25 cellular contexts compared by ENCODE assay signal in the genomic region with DNA sequence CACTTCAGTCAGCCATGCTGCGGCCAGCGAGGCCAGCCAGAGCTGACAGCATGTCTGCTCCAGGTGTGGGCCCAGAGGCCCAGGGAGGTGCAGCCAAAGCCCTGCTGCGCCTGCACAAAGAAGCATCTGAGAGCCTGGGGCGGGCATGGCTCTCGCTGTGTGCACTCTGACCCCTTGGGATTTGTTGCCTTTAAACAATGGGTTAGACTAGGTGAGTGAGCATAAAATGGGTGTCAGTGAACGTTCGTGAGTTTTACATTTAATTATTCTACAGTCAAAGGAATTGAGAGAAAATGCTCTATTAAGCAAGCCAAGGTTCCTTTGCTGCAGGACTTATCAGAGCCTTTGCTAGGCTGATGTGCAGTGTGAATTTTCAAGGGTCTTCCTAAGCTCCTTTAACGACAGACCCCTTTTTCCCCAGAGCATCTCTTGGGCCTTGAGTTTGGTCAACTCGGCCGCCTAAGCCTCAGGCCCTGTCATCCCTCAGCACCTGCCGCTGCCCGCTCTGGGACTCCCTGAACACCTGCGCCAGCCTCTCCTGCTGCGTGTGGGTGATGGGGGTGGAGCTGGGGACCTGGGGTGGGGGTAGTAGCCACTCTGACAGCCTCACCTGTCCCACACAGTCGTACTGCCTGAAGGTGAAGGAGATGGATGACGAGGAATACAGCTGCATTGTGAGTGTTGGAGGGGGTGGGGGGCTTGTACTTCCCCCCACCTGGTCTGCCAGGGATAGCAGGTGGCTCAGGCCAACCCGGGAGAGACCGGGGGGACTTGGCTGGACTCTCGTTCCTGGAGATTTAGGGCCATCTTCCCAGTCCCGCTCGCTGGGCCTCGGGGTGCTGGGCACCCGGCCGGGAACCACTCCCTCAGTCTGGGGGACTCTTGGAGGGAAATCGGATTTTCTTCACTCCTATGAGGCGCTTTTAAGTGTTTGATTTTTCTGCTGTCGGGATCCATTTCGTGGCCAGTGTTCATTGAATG. TPM values are rescaled to one million over a fixed set of nuclear protein-coding genes. Genes with fewer than 3 reads are reported as not detected.
DNase-seq lines count a peak whose midpoint lies in the region; ATAC-seq and TF ChIP-seq lines count a peak whose summit lies in the region.
"Had no signal": no experiment of that assay in that cellular context is flagged by ENCODE, and none has a peak within 500 bp of the region (broad histone marks: within the 10 kb centered on the region; RNA-seq: fewer than 3 reads in every experiment).

No MANE protein-coding gene starts in this region.

- H3K9ac ChIP-seq in neuronal stem cell (ENCODE audit: low read depth, low read length, poor library complexity): no peak overlapping the region

- no CpG with 5 or more reads among the region's 28 CpGs for WGBS in neuronal stem cell (ENCODE audit: extremely low coverage in 2 of 2, insufficient read length in 2 of 2, insufficient replicate concordance in 1 of 2), 2 donors

- H3K36me3 ChIP-seq in H7 (replicated peaks; ENCODE audit: control insufficient read depth, insufficient read depth, low read length) (peaks cover 13% of the 10 kb centered on the region), neuronal stem cell (replicated peaks in 1 of 2; ENCODE audit: control insufficient read depth in 2 of 2, insufficient read depth in 2 of 2, low read length in 2 of 2) (peaks cover 11 to 33% of the 10 kb centered on the region in 2 donors)
- H3K36me3 ChIP-seq: BE2C had no signal

- H3K9me3 ChIP-seq in neuronal stem cell (replicated peaks in 1 of 2; ENCODE audit: control insufficient read depth in 2 of 2, insufficient read depth in 1 of 2, low read depth in 1 of 2, low read length in 2 of 2): no peaks in the 10 kb centered on the region
- H3K9me3 ChIP-seq: BE2C, HAP-1 had no signal

- ATAC-seq in GM18505 (IDR thresholded peaks at IDR 0.05; ENCODE audit: unreplicated experiment): no peak
- ATAC-seq in activated CD8-positive, alpha-beta T cell treated with anti-CD3 and anti-CD28 coated beads, Interleukin-2, amount 10 ng/mL, durations not matched to agents 7 days and 5 days: no peak
- ATAC-seq: Panc1 had no signal

- H3K4me2 ChIP-seq in neuronal stem cell (ENCODE audit: insufficient read depth, low read length, poor library complexity, severe bottlenecking): no peak overlapping the region
- H3K4me2 ChIP-seq: GM23338 had no signal

- no peak overlapping the region for H3K4me3 Mint-ChIP-seq in activated T-helper 2 cell treated with anti-CD3 and anti-CD28 coated beads, Interferon-gamma antibody, Interleukin-2, Interleukin-4, amounts not matched to agents 10 μg/mL and 5 μg/mL and 100 μg/mL, durations not matched to agents 14 hours and 24 hours and 36 hours (ENCODE audit: low read depth)
- no peak overlapping the region for H3K4me3 Mint-ChIP-seq in activated CD8-positive, alpha-beta T cell treated with anti-CD3 and anti-CD28 coated beads, Interleukin-2, amount 10 ng/mL, durations not matched to agents 7 days and 5 days
- H3K4me3 Mint-ChIP-seq: CD4-positive, CD25-positive, alpha-beta regulatory T cell; GM23338; IgD-negative memory B cell had no signal

- no peaks in the 10 kb centered on the region for H3K79me1 ChIP-seq in neuronal stem cell (ENCODE audit: low read depth, low read length)

- no peak overlapping the region for H2AFZ ChIP-seq in neuronal stem cell (ENCODE audit: low read length)
- H2AFZ ChIP-seq: GM23338 had no signal

- H2AK5ac ChIP-seq in neuronal stem cell (ENCODE audit: low read depth, low read length): no peak overlapping the region

- no peak for TF ChIP-seq CTCF in dorsolateral prefrontal cortex (IDR thresholded peaks at IDR 0.05 in 54 of 56, conservative IDR thresholded peaks at IDR 0.05 in 2 of 56; ENCODE audit: low read depth in 1 of 56, partially characterized antibody in 56 of 56)

- H2BK5ac ChIP-seq in neuronal stem cell (ENCODE audit: low read length): no peak overlapping the region

- H3K23ac ChIP-seq in neuronal stem cell (ENCODE audit: low read depth, low read length, poor library complexity): no peak overlapping the region

- H3K9me3 Mint-ChIP-seq in activated T-helper 2 cell treated with anti-CD3 and anti-CD28 coated beads, Interferon-gamma antibody, Interleukin-2, Interleukin-4, amounts not matched to agents 10 μg/mL and 5 μg/mL and 100 μg/mL, durations not matched to agents 14 hours and 24 hours and 36 hours: no peaks in the 10 kb centered on the region
- no peaks in the 10 kb centered on the region for H3K9me3 Mint-ChIP-seq in activated CD8-positive, alpha-beta T cell treated with anti-CD3 and anti-CD28 coated beads, Interleukin-2, amount 10 ng/mL, durations not matched to agents 7 days and 5 days (ENCODE audit: insufficient read depth)
- H3K9me3 Mint-ChIP-seq: GM23338, IgD-negative memory B cell had no signal

- no peak overlapping the region for H2BK15ac ChIP-seq in neuronal stem cell (ENCODE audit: low read length)

- H3K36me3 Mint-ChIP-seq in activated T-helper 2 cell treated with anti-CD3 and anti-CD28 coated beads, Interferon-gamma antibody, Interleukin-2, Interleukin-4, amounts not matched to agents 10 μg/mL and 5 μg/mL and 100 μg/mL, durations not matched to agents 14 hours and 24 hours and 36 hours (ENCODE audit: low read depth): no peaks in the 10 kb centered on the region
- peaks cover 2% of the 10 kb centered on the region for H3K36me3 Mint-ChIP-seq in activated CD8-positive, alpha-beta T cell treated with anti-CD3 and anti-CD28 coated beads, Interleukin-2, amount 10 ng/mL, durations not matched to agents 7 days and 5 days (ENCODE audit: low read depth)

- H3K14ac ChIP-seq in neuronal stem cell (ENCODE audit: low read length): no peak overlapping the region

- intact Hi-C loops in dorsolateral prefrontal cortex (cut with DNase I): loop anchor here (5.0 to 10.0 kb wide), 3 partner anchors 151 to 281 kb away; no protein-coding TSS in a partner anchor
- intact Hi-C loops in activated T-helper 2 cell treated with anti-CD3 and anti-CD28 coated beads, Interferon-gamma antibody, Interleukin-2, Interleukin-4, amounts not matched to agents 10 μg/mL and 5 μg/mL and 100 μg/mL, durations not matched to agents 14 hours and 24 hours and 36 hours (cut with micrococcal nuclease): no loop called here

- H3K4me1 Mint-ChIP-seq in activated T-helper 2 cell treated with anti-CD3 and anti-CD28 coated beads, Interferon-gamma antibody, Interleukin-2, Interleukin-4, amounts not matched to agents 10 μg/mL and 5 μg/mL and 100 μg/mL, durations not matched to agents 14 hours and 24 hours and 36 hours (ENCODE audit: low read depth): no peaks in the 10 kb centered on the region
- no peaks in the 10 kb centered on the region for H3K4me1 Mint-ChIP-seq in activated CD8-positive, alpha-beta T cell treated with anti-CD3 and anti-CD28 coated beads, Interleukin-2, amount 10 ng/mL, durations not matched to agents 7 days and 5 days (ENCODE audit: low read depth)
- H3K4me1 Mint-ChIP-seq: IgD-negative memory B cell had no signal

- H3K27ac Mint-ChIP-seq in activated T-helper 2 cell treated with anti-CD3 and anti-CD28 coated beads, Interferon-gamma antibody, Interleukin-2, Interleukin-4, amounts not matched to agents 10 μg/mL and 5 μg/mL and 100 μg/mL, durations not matched to agents 14 hours and 24 hours and 36 hours: no peak overlapping the region
- no peak overlapping the region for H3K27ac Mint-ChIP-seq in activated CD8-positive, alpha-beta T cell treated with anti-CD3 and anti-CD28 coated beads, Interleukin-2, amount 10 ng/mL, durations not matched to agents 7 days and 5 days
- H3K27ac Mint-ChIP-seq: CD4-positive, CD25-positive, alpha-beta regulatory T cell; GM23338; IgD-negative memory B cell had no signal

- H3K27ac ChIP-seq in dorsolateral prefrontal cortex (peak overlapping the region in 56 of 59 donors; percentile 29 to 100 (median 97)), neuronal stem cell (replicated peaks; ENCODE audit: low read length) (no peak overlapping the region)
- H3K27ac ChIP-seq: 22Rv1, SK-N-MC had no signal

- H2BK12ac ChIP-seq in neuronal stem cell (ENCODE audit: low read length): no peak overlapping the region

- POLR2A ChIA-PET in activated CD8-positive, alpha-beta T cell treated with anti-CD3 and anti-CD28 coated beads, Interleukin-2, amount 10 ng/mL, durations not matched to agents 7 days and 5 days (lab: Charles Lee): no interaction called here

- CTCF ChIA-PET in activated CD8-positive, alpha-beta T cell treated with anti-CD3 and anti-CD28 coated beads, Interleukin-2, amount 10 ng/mL, durations not matched to agents 7 days and 5 days (lab: Charles Lee): no interaction called here

- H4K91ac ChIP-seq in neuronal stem cell (ENCODE audit: low read depth, low read length, poor library complexity): no peak overlapping the region

- peaks cover 10 to 22% of the 10 kb centered on the region in 2 donors for H3K4me1 ChIP-seq in neuronal stem cell (ENCODE audit: control insufficient read depth in 2 of 2, insufficient read depth in 1 of 2, low read depth in 1 of 2, low read length in 2 of 2)
- H3K4me1 ChIP-seq: BE2C, HAP-1 had no signal

- H3K27me3 Mint-ChIP-seq in activated T-helper 2 cell treated with anti-CD3 and anti-CD28 coated beads, Interferon-gamma antibody, Interleukin-2, Interleukin-4, amounts not matched to agents 10 μg/mL and 5 μg/mL and 100 μg/mL, durations not matched to agents 14 hours and 24 hours and 36 hours (ENCODE audit: low read depth): no peaks in the 10 kb centered on the region
- no peaks in the 10 kb centered on the region for H3K27me3 Mint-ChIP-seq in activated CD8-positive, alpha-beta T cell treated with anti-CD3 and anti-CD28 coated beads, Interleukin-2, amount 10 ng/mL, durations not matched to agents 7 days and 5 days (ENCODE audit: low read depth)
- H3K27me3 Mint-ChIP-seq: CD4-positive, CD25-positive, alpha-beta regulatory T cell; IgD-negative memory B cell had no signal

- no peak overlapping the region for H4K8ac ChIP-seq in neuronal stem cell (ENCODE audit: low read depth, low read length)

- peak overlapping the region; percentile 31 for H3K18ac ChIP-seq in neuronal stem cell (ENCODE audit: low read length)

- no peaks in the 10 kb centered on the region for H3K27me3 ChIP-seq in H7 (ENCODE audit: control insufficient read depth, insufficient read depth, low read length)
- H3K27me3 ChIP-seq in dorsolateral prefrontal cortex: no peaks in the 10 kb centered on the region
- H3K27me3 ChIP-seq in neuronal stem cell (ENCODE audit: control insufficient read depth in 3 of 3, insufficient read depth in 3 of 3, low read depth in 1 of 3, low read length in 3 of 3): no peaks in the 10 kb centered on the region
- H3K27me3 ChIP-seq: BE2C had no signal

- TF ChIP-seq POLR2A in GM18505 (IDR thresholded peaks at IDR 0.05; ENCODE audit: borderline replicate concordance, extremely low read depth, insufficient read depth, insufficient read length): no peak

- no peak overlapping the region for H2BK120ac ChIP-seq in neuronal stem cell (ENCODE audit: low read depth, low read length)

- H3K4me3 ChIP-seq in H7 (ENCODE audit: insufficient read depth, low read depth, low read length) (no peak overlapping the region), dorsolateral prefrontal cortex (no peak overlapping the region), neuronal stem cell (ENCODE audit: low read length in 2 of 2) (no peak overlapping the region)
- H3K4me3 ChIP-seq: GM23338, HAP-1, SK-N-MC had no signal

- H3K4ac ChIP-seq in neuronal stem cell (ENCODE audit: low read length): no peak overlapping the region

- DNase-seq in NCI-H1417 (lab: John Stamatoyannopoulos, UW): peak in 2 of 3 experiments; percentile 1 to 58
- DNase-seq in NCI-H1417 treated with DMSO at 0.1 percent for 48 hours (lab: John Stamatoyannopoulos, UW): no peak
- peak; percentile 40 for DNase-seq in H7
- no peak for DNase-seq in dorsolateral prefrontal cortex
- no peak for DNase-seq in neuronal stem cell (ENCODE audit: low spot score)
- DNase-seq in activated T-helper 2 cell treated with anti-CD3 and anti-CD28 coated beads, Interferon-gamma antibody, Interleukin-2, Interleukin-4, amounts not matched to agents 10 μg/mL and 5 μg/mL and 100 μg/mL, durations not matched to agents 14 hours and 24 hours and 36 hours (ENCODE audit: low spot score): no peak
- DNase-seq in activated CD8-positive, alpha-beta T cell treated with anti-CD3 and anti-CD28 coated beads, Interleukin-2, amount 10 ng/mL, durations not matched to agents 7 days and 5 days: no peak
- DNase-seq: ACHN; BE2C; CD4-positive, CD25-positive, alpha-beta regulatory T cell; NCI-H1092; NCI-H1436 treated with DMSO at 0.1 percent for 48 hours; NCI-H187 treated with DMSO at 0.1 percent for 48 hours; NCI-H2227 treated with DMSO at 0.1 percent for 48 hours; NCI-H69; SIG-M5 had no signal

RNA-seq across cellular contexts. Expression of gene SLC16A8, which starts 10.5 kb away (rescaled TPM):
- total RNA-seq in H7 (2014; rRNA removed; shearing (Covaris generic)): not detected in 2 replicates
- 1 to 10 TPM in 92 of 120 experiments, under 1 TPM in 20, not detected in 8; 0.35 to 9.3 (median 1.9) TPM for total RNA-seq in dorsolateral prefrontal cortex
- 1.3 TPM for polyA plus RNA-seq in neuronal stem cell (2013, experiment 1 of 2)
- 0.91 TPM for polyA plus RNA-seq in neuronal stem cell (2013, experiment 2 of 2)
- not detected in 2 replicates for total RNA-seq in activated T-helper 2 cell treated with anti-CD3 and anti-CD28 coated beads, Interferon-gamma antibody, Interleukin-2, Interleukin-4, amounts not matched to agents 10 μg/mL and 5 μg/mL and 100 μg/mL, durations not matched to agents 14 hours and 24 hours and 36 hours
- not detected for total RNA-seq in activated CD8-positive, alpha-beta T cell treated with anti-CD3 and anti-CD28 coated beads, Interleukin-2, amount 10 ng/mL, durations not matched to agents 7 days and 5 days
- total RNA-seq: CD4-positive, CD25-positive, alpha-beta regulatory T cell; NCI-H460; OCI-LY7 had no signal
- polyA plus RNA-seq: CD4-positive, CD25-positive, alpha-beta regulatory T cell; IgD-negative memory B cell had no signal

RNA-seq across cellular contexts. Expression of gene PICK1, which starts 16.2 kb away (rescaled TPM):
- 19.4 and 20.3 TPM in 2 replicates for total RNA-seq in H7 (2014; rRNA removed; shearing (Covaris generic))
- 100 to 1,000 TPM in 12 of 120 experiments, 10 to 100 TPM in 108; 45.5 to 186 (median 75.9) TPM for total RNA-seq in dorsolateral prefrontal cortex
- 8.4 TPM for polyA plus RNA-seq in neuronal stem cell (2013, experiment 1 of 2)
- 8.2 TPM for polyA plus RNA-seq in neuronal stem cell (2013, experiment 2 of 2)
- 9.1 and 9.5 TPM in 2 replicates for total RNA-seq in activated T-helper 2 cell treated with anti-CD3 and anti-CD28 coated beads, Interferon-gamma antibody, Interleukin-2, Interleukin-4, amounts not matched to agents 10 μg/mL and 5 μg/mL and 100 μg/mL, durations not matched to agents 14 hours and 24 hours and 36 hours
- 10 to 100 TPM; 12.7 to 14.0 TPM for total RNA-seq in activated CD8-positive, alpha-beta T cell treated with anti-CD3 and anti-CD28 coated beads, Interleukin-2, amount 10 ng/mL, durations not matched to agents 7 days and 5 days

RNA-seq across cellular contexts. Expression of gene BAIAP2L2, which starts 37.0 kb away (rescaled TPM):
- total RNA-seq in H7 (2014; rRNA removed; shearing (Covaris generic)): 1.0 and 2.7 TPM in 2 replicates
- total RNA-seq in dorsolateral prefrontal cortex: 10 to 100 TPM in 10 of 120 experiments, 1 to 10 TPM in 110; 2.2 to 14.9 (median 6.0) TPM
- polyA plus RNA-seq in neuronal stem cell (2013, experiment 1 of 2): 4.8 TPM
- polyA plus RNA-seq in neuronal stem cell (2013, experiment 2 of 2): 4.5 TPM
- 0.09 and 0.34 TPM in 2 replicates for total RNA-seq in activated T-helper 2 cell treated with anti-CD3 and anti-CD28 coated beads, Interferon-gamma antibody, Interleukin-2, Interleukin-4, amounts not matched to agents 10 μg/mL and 5 μg/mL and 100 μg/mL, durations not matched to agents 14 hours and 24 hours and 36 hours
- under 1 TPM; 0.47 to 0.58 TPM for total RNA-seq in activated CD8-positive, alpha-beta T cell treated with anti-CD3 and anti-CD28 coated beads, Interleukin-2, amount 10 ng/mL, durations not matched to agents 7 days and 5 days
- total RNA-seq: NCI-H460 had no signal
- polyA plus RNA-seq: CD4-positive, CD25-positive, alpha-beta regulatory T cell; IgD-negative memory B cell had no signal

Comparison
In these comparisons a context has a peak if more than half of its experiments do, and no peak if none do; other contexts are left out.
1. DNase-seq: peak in NCI-H1417 (2 of 3) and H7 (single experiment); none in NCI-H1417 treated with DMSO at 0.1 percent for 48 hours (single experiment), dorsolateral prefrontal cortex (0 of 10), neuronal stem cell (single experiment), activated T-helper 2 cell treated with anti-CD3 and anti-CD28 coated beads, Interferon-gamma antibody, Interleukin-2, Interleukin-4, amounts not matched to agents 10 μg/mL and 5 μg/mL and 100 μg/mL, durations not matched to agents 14 hours and 24 hours and 36 hours (single experiment) and activated CD8-positive, alpha-beta T cell treated with anti-CD3 and anti-CD28 coated beads, Interleukin-2, amount 10 ng/mL, durations not matched to agents 7 days and 5 days (single experiment).